In genomic region chr14:21940887-21941855, GRCh38 we compare ENCODE assay signal across 9 cellular contexts.
A peak's percentile ranks its signal among the peaks of the same experiment; 100 is the strongest.
DNase-seq lines count a peak whose midpoint lies in the region; ATAC-seq and TF ChIP-seq lines count a peak whose summit lies in the region.
"Had no signal": no experiment of that assay in that cellular context is flagged by ENCODE, and none has a peak within 500 bp of the region (broad histone marks: within the 10 kb centered on the region; RNA-seq: fewer than 3 reads in every experiment).

No MANE protein-coding gene starts in this region.

- DNase-seq in GM12864 (ENCODE audit: low read depth): no peak
- peak; percentile 4 for DNase-seq in SK-N-DZ (ENCODE audit: low spot score)
- peak; percentile 8 for DNase-seq in cerebellar cortex (ENCODE audit: low spot score)
- DNase-seq in neural crest cell (ENCODE audit: low read depth, low spot score): peak; percentile 13
- DNase-seq in NCI-H1417 treated with DMSO at 0.1 percent for 48 hours (lab: John Stamatoyannopoulos, UW): no peak

- H3K9me3 Mint-ChIP-seq in neural crest cell: no peaks in the 10 kb centered on the region
- H3K9me3 Mint-ChIP-seq: dendritic cell treated with granulocyte-macrophage colony-stimulating factor and Interleukin-4, amounts not matched to agents 40 ng/mL and 50 ng/mL, for 4 days had no signal

- H3K4me3 Mint-ChIP-seq in neural crest cell: no peak overlapping the region
- H3K4me3 Mint-ChIP-seq: dendritic cell treated with granulocyte-macrophage colony-stimulating factor and Interleukin-4, amounts not matched to agents 40 ng/mL and 50 ng/mL, for 4 days had no signal

- H3K4me1 Mint-ChIP-seq in neural crest cell: peaks cover 4% of the 10 kb centered on the region

- no peaks in the 10 kb centered on the region for H3K36me3 Mint-ChIP-seq in neural crest cell (ENCODE audit: low read depth)

- no peak overlapping the region for H3K4me3 ChIP-seq in GM12864 (ENCODE audit: low read depth, low read length)

- H3K27ac Mint-ChIP-seq in neural crest cell (ENCODE audit: unreplicated experiment): no peak overlapping the region
- H3K27ac Mint-ChIP-seq: dendritic cell treated with granulocyte-macrophage colony-stimulating factor and Interleukin-4, amounts not matched to agents 40 ng/mL and 50 ng/mL, for 4 days had no signal

- H3K27me3 Mint-ChIP-seq in neural crest cell (ENCODE audit: low read depth): peaks cover 62% of the 10 kb centered on the region
- H3K27me3 Mint-ChIP-seq: dendritic cell treated with granulocyte-macrophage colony-stimulating factor and Interleukin-4, amounts not matched to agents 40 ng/mL and 50 ng/mL, for 4 days had no signal

- no peak for ATAC-seq in GM21723 (IDR thresholded peaks at IDR 0.05; ENCODE audit: unreplicated experiment)
- ATAC-seq in GM21381 (IDR thresholded peaks at IDR 0.05; ENCODE audit: unreplicated experiment): no peak

- peak; percentile 67 for TF ChIP-seq CTCF in 22Rv1 (IDR thresholded peaks at IDR 0.05)
- peak; percentile 64 for TF ChIP-seq CTCF in GM12864 (IDR thresholded peaks at IDR 0.05; ENCODE audit: low read depth, low read length, missing control alignments)
- TF ChIP-seq CTCF in neural crest cell (conservative IDR thresholded peaks at IDR 0.05): peak; percentile 64

- H3K27ac ChIP-seq in 22Rv1: no peak overlapping the region

Comparison
In these comparisons a context has a peak if more than half of its experiments do, and no peak if none do; other contexts are left out.
1. DNase-seq: peak in SK-N-DZ (single experiment), cerebellar cortex (single experiment) and neural crest cell (single experiment); none in GM12864 (single experiment) and NCI-H1417 treated with DMSO at 0.1 percent for 48 hours (single experiment).
2. Peak in every context shown above with its lines, with median percentiles within 50 percentile points of each other: CTCF ChIP-seq.